Comparison of ENCODE assay signal across 1 cellular context in genomic region chr1:228860911-228861829, GRCh38.
TF ChIP-seq lines count a peak whose summit lies in the region.

No MANE protein-coding gene starts in this region.

TF ChIP-seq in HEK293, 187 proteins besides CTCF, POLR2A, EP300 and RAD21 (continued from another document and continues in another):
- TF ChIP-seq ZNF362 (tag by site-specific recombination; IDR thresholded peaks at IDR 0.05): peak; percentile 99
- peak; percentile 75 for TF ChIP-seq ZBTB44 (tag by site-specific recombination; IDR thresholded peaks at IDR 0.05)
- no peak for TF ChIP-seq ZNF521 (tag by site-specific recombination; IDR thresholded peaks at IDR 0.05)
- no peak for TF ChIP-seq ZSCAN18 (tag by site-specific recombination; IDR thresholded peaks at IDR 0.05)
- TF ChIP-seq ZNF184 (tag by site-specific recombination; IDR thresholded peaks at IDR 0.05): peak; percentile 92
- TF ChIP-seq ZFP3 (tag by site-specific recombination; IDR thresholded peaks at IDR 0.05; ENCODE audit: low read depth): no peak
- no peak for TF ChIP-seq AEBP2 (tag by site-specific recombination; IDR thresholded peaks at IDR 0.05; ENCODE audit: borderline replicate concordance)
- TF ChIP-seq ZNF600 (tag by site-specific recombination; IDR thresholded peaks at IDR 0.05): peak; percentile 100
- TF ChIP-seq ZNF449 (tag by site-specific recombination; IDR thresholded peaks at IDR 0.05): no peak
- peak; percentile 49; the same call in 1 of the 2 replicates for TF ChIP-seq ATF2 (tag by site-specific recombination; IDR thresholded peaks at IDR 0.05; ENCODE audit: low read depth)
- TF ChIP-seq ZNF670 (tag by site-specific recombination; IDR thresholded peaks at IDR 0.05; ENCODE audit: low read depth): no peak
- no peak for TF ChIP-seq KLF7 (tag by site-specific recombination; IDR thresholded peaks at IDR 0.05; ENCODE audit: borderline replicate concordance)
- TF ChIP-seq ZNF530 (tag by site-specific recombination; IDR thresholded peaks at IDR 0.05; ENCODE audit: low read depth): peak; percentile 62; the same call in 1 of the 2 replicates
- no peak for TF ChIP-seq ZNF292 (tag by site-specific recombination; IDR thresholded peaks at IDR 0.05; ENCODE audit: borderline replicate concordance, low read depth)
- peak; percentile 89 for TF ChIP-seq ZSCAN23 (tag by site-specific recombination; IDR thresholded peaks at IDR 0.05)
- no peak for TF ChIP-seq SETDB1 (IDR thresholded peaks at IDR 0.05; ENCODE audit: insufficient read length, low read length)
- TF ChIP-seq KLF9 (tag by site-specific recombination; IDR thresholded peaks at IDR 0.05; ENCODE audit: low read depth): no peak
- TF ChIP-seq ZSCAN30 (tag by site-specific recombination; IDR thresholded peaks at IDR 0.05): peak; percentile 85; the same call in 1 of the 2 replicates
- TF ChIP-seq ZNF404 (tag by site-specific recombination; IDR thresholded peaks at IDR 0.05): no peak
- peak; percentile 86 for TF ChIP-seq PATZ1 (tag by site-specific recombination; IDR thresholded peaks at IDR 0.05)
- TF ChIP-seq SP2 (tag by site-specific recombination; IDR thresholded peaks at IDR 0.05): peak; percentile 24; the same call in 1 of the 2 replicates
- TF ChIP-seq REST (tag by site-specific recombination; IDR thresholded peaks at IDR 0.05): no peak
- TF ChIP-seq TRIM28 (IDR thresholded peaks at IDR 0.05; ENCODE audit: borderline replicate concordance, low read length): peak; percentile 85
- peak; percentile 82 for TF ChIP-seq ZNF10 (tag by site-specific recombination; IDR thresholded peaks at IDR 0.05)
- TF ChIP-seq ZBTB49 (tag by site-specific recombination; IDR thresholded peaks at IDR 0.05; ENCODE audit: low read depth): no peak
- TF ChIP-seq ZNF623 (tag by site-specific recombination; IDR thresholded peaks at IDR 0.05): peak; percentile 35; the same call in 1 of the 2 replicates
- no peak for TF ChIP-seq SALL2 (tag by site-specific recombination; IDR thresholded peaks at IDR 0.05; ENCODE audit: borderline replicate concordance)
- TF ChIP-seq PRDM6 (tag by site-specific recombination; IDR thresholded peaks at IDR 0.05): peak; percentile 76
- no peak for TF ChIP-seq GLIS2 (tag by site-specific recombination; IDR thresholded peaks at IDR 0.05)
- no peak for TF ChIP-seq ZNF157 (tag by site-specific recombination; IDR thresholded peaks at IDR 0.05)
- TF ChIP-seq KLF10 (tag by site-specific recombination; IDR thresholded peaks at IDR 0.05): peak; percentile 80
- TF ChIP-seq ZNF830 (tag by site-specific recombination; IDR thresholded peaks at IDR 0.05; ENCODE audit: low read depth): no peak
- peak; percentile 88 for TF ChIP-seq MEIS1 (CRISPR knock-in tag; IDR thresholded peaks at IDR 0.05; ENCODE audit: borderline replicate concordance)
- no peak for TF ChIP-seq ZNF585B (tag by site-specific recombination; IDR thresholded peaks at IDR 0.05)
- no peak for TF ChIP-seq ZNF202 (tag by site-specific recombination; IDR thresholded peaks at IDR 0.05; ENCODE audit: borderline replicate concordance)
- no peak for TF ChIP-seq ZNF560 (tag by site-specific recombination; IDR thresholded peaks at IDR 0.05; ENCODE audit: borderline replicate concordance)
- peak; percentile 95 for TF ChIP-seq GFI1B (tag by site-specific recombination; IDR thresholded peaks at IDR 0.05)
- no peak for TF ChIP-seq KLF16 (tag by site-specific recombination; IDR thresholded peaks at IDR 0.05)
- TF ChIP-seq SP7 (tag by site-specific recombination; IDR thresholded peaks at IDR 0.05): peak; percentile 99
- TF ChIP-seq ZNF350 (tag by site-specific recombination; IDR thresholded peaks at IDR 0.05): no peak
